14 cellular contexts compared by ENCODE assay signal in genomic region chr5:166961028-166961427, GRCh38. TPM values are rescaled to one million over a fixed set of nuclear protein-coding genes. Genes with fewer than 3 reads are reported as not detected.
DNase-seq lines count a peak whose midpoint lies in the region; ATAC-seq and TF ChIP-seq lines count a peak whose summit lies in the region.
"Had no signal": no experiment of that assay in that cellular context is flagged by ENCODE, and none has a peak within 500 bp of the region (broad histone marks: within the 10 kb centered on the region; RNA-seq: fewer than 3 reads in every experiment).

No MANE protein-coding gene starts in this region.

- no peak overlapping the region for H3K9ac ChIP-seq in SU-DHL-6 (ENCODE audit: low read length)

- DNase-seq in BE2C (no peak), kidney epithelial cell (ENCODE audit: low read depth) (no peak), mucosa of gallbladder (ENCODE audit: low spot score) (no peak), ovary (no peak)
- no peak for DNase-seq in effector memory CD4-positive, alpha-beta T cell
- DNase-seq: activated CD4-positive, CD25-positive, alpha-beta regulatory T cell; activated T-cell treated with anti-CD3 and anti-CD28 coated beads, Interleukin-2, amount 50 U/mL, for 72 hours; caudate nucleus; CD4-positive, alpha-beta T cell; islet precursor cell; Right ventricle myocardium superior had no signal

- WGBS in ovary, 3 donors = 91 to 93% (median 92%) methylated on average over 5 of the region's 5 CpGs

- no peaks in the 10 kb centered on the region for H3K27me3 ChIP-seq in BE2C
- H3K27me3 ChIP-seq in SU-DHL-6 (ENCODE audit: low read length) = no peaks in the 10 kb centered on the region
- H3K27me3 ChIP-seq in kidney epithelial cell (ENCODE audit: control insufficient read depth, insufficient read depth, low read length) = no peaks in the 10 kb centered on the region
- H3K27me3 ChIP-seq in effector memory CD4-positive, alpha-beta T cell (replicated peaks; ENCODE audit: control insufficient read depth, insufficient read depth, low read length, poor library complexity, severe bottlenecking) = no peaks in the 10 kb centered on the region
- no peaks in the 10 kb centered on the region for H3K27me3 ChIP-seq in ovary

- TF ChIP-seq POLR2A in ovary (IDR thresholded peaks at IDR 0.05) = no peak

- H3K9me3 ChIP-seq in BE2C (no peaks in the 10 kb centered on the region; the same call in 1 of the 2 replicates), SU-DHL-6 (ENCODE audit: insufficient read depth, low read length) (no peaks in the 10 kb centered on the region), ovary (no peaks in the 10 kb centered on the region)
- no peaks in the 10 kb centered on the region for H3K9me3 ChIP-seq in effector memory CD4-positive, alpha-beta T cell (ENCODE audit: control insufficient read depth, low read length)

- TF ChIP-seq EP300 in Ishikawa (IDR thresholded peaks at IDR 0.05; ENCODE audit: borderline replicate concordance) (no peak), ovary (IDR thresholded peaks at IDR 0.05) (no peak)

- no peak overlapping the region for H3K4me2 ChIP-seq in SU-DHL-6 (ENCODE audit: low read depth, low read length, poor library complexity, severe bottlenecking)

- no peak for ATAC-seq in GM19395 (IDR thresholded peaks at IDR 0.05; ENCODE audit: unreplicated experiment)
- ATAC-seq: activated T-cell treated with anti-CD3 and anti-CD28 coated beads, Interleukin-2, amount 50 U/mL, for 72 hours had no signal

- no peaks in the 10 kb centered on the region for H3K9me2 ChIP-seq in SU-DHL-6 (replicated peaks; ENCODE audit: insufficient read depth, low read length)

- H3K4me1 ChIP-seq in BE2C (no peaks in the 10 kb centered on the region), ovary (ENCODE audit: insufficient read depth) (no peaks in the 10 kb centered on the region)
- H3K4me1 ChIP-seq in effector memory CD4-positive, alpha-beta T cell (ENCODE audit: control insufficient read depth, insufficient read depth, low read length, poor library complexity, severe bottlenecking) = no peaks in the 10 kb centered on the region

- peak; percentile 23; the same call in 1 of the 2 replicates for TF ChIP-seq RAD21 in Ishikawa (IDR thresholded peaks at IDR 0.05; ENCODE audit: low read depth)

- H4K20me1 ChIP-seq in SU-DHL-6 (ENCODE audit: low read depth, low read length) = no peaks in the 10 kb centered on the region

- no peaks in the 10 kb centered on the region for H3K79me2 ChIP-seq in SU-DHL-6 (ENCODE audit: insufficient read depth, low read length)

- intact Hi-C loops in ovary (cut with DNase I) = no loop called here

- H2AFZ ChIP-seq in SU-DHL-6 (ENCODE audit: low read depth, low read length, severe bottlenecking) = no peak overlapping the region

- H3K36me3 ChIP-seq in BE2C = no peaks in the 10 kb centered on the region
- no peaks in the 10 kb centered on the region for H3K36me3 ChIP-seq in SU-DHL-6 (ENCODE audit: low read length)
- H3K36me3 ChIP-seq in kidney epithelial cell (ENCODE audit: control insufficient read depth, insufficient read depth, low read length) = no peaks in the 10 kb centered on the region
- no peaks in the 10 kb centered on the region for H3K36me3 ChIP-seq in effector memory CD4-positive, alpha-beta T cell (ENCODE audit: control insufficient read depth, insufficient read depth, low read length)
- no peaks in the 10 kb centered on the region for H3K36me3 ChIP-seq in ovary

- no peak overlapping the region for H3K4me3 ChIP-seq in BE2C (ENCODE audit: low read depth, low read length)
- no peak overlapping the region for H3K4me3 ChIP-seq in SU-DHL-6 (ENCODE audit: insufficient read depth, low read length, poor library complexity, severe bottlenecking)
- H3K4me3 ChIP-seq in kidney epithelial cell (ENCODE audit: low read depth, low read length) = no peak overlapping the region
- no peak overlapping the region for H3K4me3 ChIP-seq in effector memory CD4-positive, alpha-beta T cell (ENCODE audit: insufficient read depth, low read depth, low read length, poor library complexity, severe bottlenecking)
- no peak overlapping the region for H3K4me3 ChIP-seq in ovary

- H3K27ac ChIP-seq in SU-DHL-6 (ENCODE audit: low read depth, low read length) (no peak overlapping the region), ovary (no peak overlapping the region)
- no peak overlapping the region for H3K27ac ChIP-seq in effector memory CD4-positive, alpha-beta T cell (ENCODE audit: insufficient read depth, low read length, poor library complexity, severe bottlenecking)

- TF ChIP-seq CTCF in BE2C (IDR thresholded peaks at IDR 0.05; ENCODE audit: low read depth, low read length) (peak; percentile 32; the same call in 1 of the 2 replicates), SU-DHL-6 (IDR thresholded peaks at IDR 0.05; ENCODE audit: insufficient read depth, low read length, poor library complexity, severe bottlenecking) (peak; percentile 26), kidney epithelial cell (IDR thresholded peaks at IDR 0.05; ENCODE audit: insufficient read depth, low read length, poor library complexity, severe bottlenecking) (peak; percentile 19), ovary (IDR thresholded peaks at IDR 0.05) (no peak)

- H3F3A ChIP-seq in SU-DHL-6 (ENCODE audit: insufficient read depth) = no peaks in the 10 kb centered on the region

TF ChIP-seq in Ishikawa, 13 proteins besides CTCF, POLR2A, EP300 and RAD21:
- no peak for TF ChIP-seq CEBPB (IDR thresholded peaks at IDR 0.05)
- TF ChIP-seq USF1 (IDR thresholded peaks at IDR 0.05) = peak; percentile 24; the same call in 1 of the 2 replicates

RNA-seq across cellular contexts. Expression of gene TENM2, which starts 17.8 kb away (rescaled TPM):
- polyA plus RNA-seq in BE2C (2012; ENCODE audit: insufficient read depth, insufficient read length, low read depth) = 1.3 TPM
- total RNA-seq in kidney epithelial cell (2.9 and 3.4 TPM in 2 replicates), mucosa of gallbladder (1.0 TPM), ovary (under 1 TPM; 0.32 to 0.79 (median 0.51) TPM)
- under 1 TPM; 0.19 to 0.72 TPM for polyA plus RNA-seq in ovary
- total RNA-seq: CD4-positive, alpha-beta T cell had no signal

Comparison
In these comparisons a context has a peak if more than half of its experiments do, and no peak if none do; other contexts are left out.
1. CTCF ChIP-seq: peak in BE2C (single experiment), SU-DHL-6 (single experiment) and kidney epithelial cell (single experiment); none in ovary (0 of 3).